27 cellular contexts compared by ENCODE assay signal in the genomic region with DNA sequence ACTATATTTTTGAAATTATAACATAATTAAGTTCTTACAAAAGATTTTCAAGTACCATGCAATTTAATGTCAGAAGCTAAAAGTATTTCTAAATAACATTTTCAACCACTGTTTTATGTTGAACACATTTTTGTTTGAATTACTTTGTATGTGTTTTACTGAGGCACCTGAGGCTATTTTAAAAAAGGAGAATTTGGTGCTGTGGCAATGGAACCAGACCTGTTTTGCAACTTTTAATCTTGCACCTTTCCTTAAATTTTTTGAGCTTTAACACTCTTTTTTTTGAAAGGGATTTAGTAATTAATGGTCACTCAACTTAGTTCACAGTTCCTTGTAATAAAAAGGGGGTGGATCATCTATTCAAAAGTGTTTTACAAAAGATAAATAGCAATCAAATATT.
"Had no signal": no experiment of that assay in that cellular context is flagged by ENCODE, and none has a peak within 500 bp of the region (broad histone marks: within the 10 kb centered on the region; RNA-seq: fewer than 3 reads in every experiment).

No MANE protein-coding gene starts in this region.

- H3K36me3 Mint-ChIP-seq: naive thymus-derived CD4-positive, alpha-beta T cell; natural killer cell; neural progenitor cell; stimulated activated effector memory CD8-positive, alpha-beta T cell treated with anti-CD3 and anti-CD28 coated beads, Interleukin-12 subunit alpha, Interleukin-12 subunit beta, amount 100 ng/mL, for 72 hours; stimulated activated naive B cell treated with anti-CD40 and anti-IgM and Interleukin-4, amounts not matched to agents 10 μg/mL and 1 μg/mL and 100 μg/mL, for 72 hours; type B pancreatic cell had no signal

- H3K4me3 ChIP-seq: neural progenitor cell, pancreas, psoas muscle, right lobe of liver, sigmoid colon, stomach, thoracic aorta, thyroid gland, tibial nerve, upper lobe of right lung, uterus had no signal

- H2AFZ ChIP-seq: neural progenitor cell had no signal

- H3K27me3 ChIP-seq: neural progenitor cell, pancreas, right lobe of liver, sigmoid colon, stomach, thyroid gland, tibial nerve, upper lobe of right lung, uterus had no signal

- H3K9me3 ChIP-seq: pancreas, psoas muscle, right lobe of liver, sigmoid colon, stomach, thoracic aorta, thyroid gland, tibial nerve, upper lobe of right lung, uterus had no signal

- H3K9me3 Mint-ChIP-seq: nephron, neural progenitor cell, type B pancreatic cell had no signal

- ATAC-seq: naive thymus-derived CD4-positive, alpha-beta T cell; natural killer cell; pancreas; psoas muscle; right cardiac atrium; right lobe of liver; stimulated activated effector memory CD8-positive, alpha-beta T cell treated with anti-CD3 and anti-CD28 coated beads, Interleukin-12 subunit alpha, Interleukin-12 subunit beta, amount 100 ng/mL, for 72 hours; stimulated activated naive B cell treated with anti-CD40 and anti-IgM and Interleukin-4, amounts not matched to agents 10 μg/mL and 1 μg/mL and 100 μg/mL, for 72 hours; upper lobe of right lung had no signal

- DNase-seq: naive thymus-derived CD4-positive, alpha-beta T cell; natural killer cell; occipital lobe; pancreas; psoas muscle; right cardiac atrium; right lobe of liver; sigmoid colon; small intestine; stimulated activated CD4-positive, alpha-beta T cell treated with anti-CD3 and anti-CD28 coated beads, Interleukin-15, amount 100 ng/mL, for 24 hours; stimulated activated CD4-positive, alpha-beta T cell treated with anti-CD3 and anti-CD28 coated beads, Interleukin-2, amount 100 ng/mL, for 24 hours; stimulated activated CD4-positive, alpha-beta T cell treated with anti-CD3 and anti-CD28 coated beads, Interleukin-2, amount 100 ng/mL, for 48 hours; stimulated activated CD4-positive, alpha-beta T cell treated with anti-CD3 and anti-CD28 coated beads, Interleukin-4, amount 100 ng/mL, for 24 hours; stimulated activated naive B cell treated with anti-CD40 and anti-IgM and Interleukin-4, amounts not matched to agents 10 μg/mL and 1 μg/mL and 100 μg/mL, for 72 hours; stimulated activated naive CD4-positive, alpha-beta T cell treated with Interleukin-2 at 50 U/mL for 16 hours; stomach; thyroid gland; upper lobe of right lung; uterus had no signal

- H3K4me1 Mint-ChIP-seq: natural killer cell; nephron; neural progenitor cell; stimulated activated effector memory CD8-positive, alpha-beta T cell treated with anti-CD3 and anti-CD28 coated beads, Interleukin-12 subunit alpha, Interleukin-12 subunit beta, amount 100 ng/mL, for 72 hours; stimulated activated naive B cell treated with anti-CD40 and anti-IgM and Interleukin-4, amounts not matched to agents 10 μg/mL and 1 μg/mL and 100 μg/mL, for 72 hours had no signal

- H3K4me1 ChIP-seq: neural progenitor cell, pancreas, psoas muscle, right lobe of liver, sigmoid colon, stomach, thyroid gland, tibial nerve, upper lobe of right lung, uterus had no signal

- H3K9ac ChIP-seq: neural progenitor cell had no signal

- H3K4me2 ChIP-seq: neural progenitor cell had no signal

- H3K4me3 Mint-ChIP-seq: naive thymus-derived CD4-positive, alpha-beta T cell; natural killer cell; nephron; neural progenitor cell; stimulated activated effector memory CD8-positive, alpha-beta T cell treated with anti-CD3 and anti-CD28 coated beads, Interleukin-12 subunit alpha, Interleukin-12 subunit beta, amount 100 ng/mL, for 72 hours; stimulated activated naive B cell treated with anti-CD40 and anti-IgM and Interleukin-4, amounts not matched to agents 10 μg/mL and 1 μg/mL and 100 μg/mL, for 72 hours; stimulated activated naive CD8-positive, alpha-beta T cell treated with anti-CD3 and anti-CD28 coated beads, Interleukin-15, Interleukin-2, amounts not matched to agents 100 ng/mL and 50 ng/mL, for 24 hours; type B pancreatic cell had no signal

- H3K27ac Mint-ChIP-seq: naive thymus-derived CD4-positive, alpha-beta T cell; natural killer cell; nephron; neural progenitor cell; progenitor cell of endocrine pancreas; stimulated activated effector memory CD8-positive, alpha-beta T cell treated with anti-CD3 and anti-CD28 coated beads, Interleukin-12 subunit alpha, Interleukin-12 subunit beta, amount 100 ng/mL, for 72 hours; stimulated activated naive B cell treated with anti-CD40 and anti-IgM and Interleukin-4, amounts not matched to agents 10 μg/mL and 1 μg/mL and 100 μg/mL, for 72 hours; stimulated activated naive CD8-positive, alpha-beta T cell treated with anti-CD3 and anti-CD28 coated beads, Interleukin-15, Interleukin-2, amounts not matched to agents 100 ng/mL and 50 ng/mL, for 24 hours; type B pancreatic cell had no signal

- H3K36me3 ChIP-seq: neural progenitor cell, pancreas, right lobe of liver, sigmoid colon, stomach, thoracic aorta, thyroid gland, tibial nerve, upper lobe of right lung, uterus had no signal

- H3K27me3 Mint-ChIP-seq: naive thymus-derived CD4-positive, alpha-beta T cell; progenitor cell of endocrine pancreas; stimulated activated naive B cell treated with anti-CD40 and anti-IgM and Interleukin-4, amounts not matched to agents 10 μg/mL and 1 μg/mL and 100 μg/mL, for 72 hours; stimulated activated naive CD8-positive, alpha-beta T cell treated with anti-CD3 and anti-CD28 coated beads, Interleukin-15, Interleukin-2, amounts not matched to agents 100 ng/mL and 50 ng/mL, for 24 hours; type B pancreatic cell had no signal

- H3K27ac ChIP-seq: neural progenitor cell, pancreas, psoas muscle, right lobe of liver, sigmoid colon, stomach, thoracic aorta, thyroid gland, tibial nerve, upper lobe of right lung, uterus had no signal
